Comparison of ENCODE assay signal across 16 cellular contexts in genomic region chr10:20267734-20268133, GRCh38.
A peak's percentile ranks its signal among the peaks of the same experiment; 100 is the strongest.
DNase-seq lines count a peak whose midpoint lies in the region; TF ChIP-seq lines count a peak whose summit lies in the region.
"Had no signal": no experiment of that assay in that cellular context is flagged by ENCODE, and none has a peak within 500 bp of the region (broad histone marks: within the 10 kb centered on the region; RNA-seq: fewer than 3 reads in every experiment).

No MANE protein-coding gene starts in this region.

- peaks cover 45% of the 10 kb centered on the region for H3K4me1 ChIP-seq in cardiac muscle cell (ENCODE audit: low read depth)
- no peaks in the 10 kb centered on the region for H3K4me1 ChIP-seq in right atrium auricular region
- H3K4me1 ChIP-seq in endodermal cell (ENCODE audit: control insufficient read depth, insufficient read depth, low read length) = peaks cover 13% of the 10 kb centered on the region
- peaks cover 49% of the 10 kb centered on the region for H3K4me1 ChIP-seq in parathyroid adenoma
- H3K4me1 ChIP-seq: BLaER1 had no signal

- TF ChIP-seq CTCF in cardiac muscle cell (IDR thresholded peaks at IDR 0.05; ENCODE audit: low read depth, low read length) (no peak), right atrium auricular region (IDR thresholded peaks at IDR 0.05) (no peak), endodermal cell (conservative IDR thresholded peaks at IDR 0.05) (no peak), parathyroid adenoma (IDR thresholded peaks at IDR 0.05) (no peak)

- H3K27ac ChIP-seq in cardiac muscle cell (peak overlapping the region; percentile 4), right atrium auricular region (no peak overlapping the region), endodermal cell (ENCODE audit: low read depth, low read length) (no peak overlapping the region), parathyroid adenoma (peak overlapping the region; percentile 40)
- H3K27ac ChIP-seq: BLaER1, GM23248 had no signal

- H3K27ac Mint-ChIP-seq in endodermal cell = peak overlapping the region; percentile 50
- H3K27ac Mint-ChIP-seq: CD14-positive monocyte; CD8-positive, alpha-beta T cell; IgD-negative memory B cell had no signal

- no peaks in the 10 kb centered on the region for H3K27me3 Mint-ChIP-seq in endodermal cell (ENCODE audit: insufficient read depth)
- H3K27me3 Mint-ChIP-seq: IgD-negative memory B cell had no signal

- peaks cover 9% of the 10 kb centered on the region for H3K9me3 Mint-ChIP-seq in endodermal cell

- DNase-seq in cardiac muscle cell (ENCODE audit: low read depth in 1 of 2, low spot score in 1 of 2) (peak in 1 of 2 donors; percentile 17), right atrium auricular region (ENCODE audit: low spot score) (no peak), SK-N-DZ (ENCODE audit: low spot score) (peak; percentile 77), endodermal cell (no peak), NCI-H510A (lab: John Stamatoyannopoulos, UW) (no peak), NCI-H2171 (lab: John Stamatoyannopoulos, UW) (no peak)
- DNase-seq in stimulated activated CD8-positive, alpha-beta memory T cell treated with anti-CD3 and anti-CD28 coated beads, Interleukin-4, amount 100 ng/mL, for 48 hours = no peak
- DNase-seq: 8988T; Calu3; CD8-positive, alpha-beta T cell; GM23248; HCEC 1CT had no signal

- H3K36me3 Mint-ChIP-seq in endodermal cell (ENCODE audit: low read depth) = peaks cover 3% of the 10 kb centered on the region
- H3K36me3 Mint-ChIP-seq: CD8-positive, alpha-beta T cell; IgD-negative memory B cell had no signal

- no peak overlapping the region for H3K4me2 ChIP-seq in parathyroid adenoma (ENCODE audit: low read length)
- H3K4me2 ChIP-seq: BLaER1 had no signal

- no peaks in the 10 kb centered on the region for H3K79me2 ChIP-seq in parathyroid adenoma

- no peaks in the 10 kb centered on the region for H3K36me3 ChIP-seq in cardiac muscle cell
- no peaks in the 10 kb centered on the region for H3K36me3 ChIP-seq in right atrium auricular region
- H3K36me3 ChIP-seq in endodermal cell (ENCODE audit: control insufficient read depth, insufficient read depth, low read length) = no peaks in the 10 kb centered on the region
- no peaks in the 10 kb centered on the region for H3K36me3 ChIP-seq in parathyroid adenoma (ENCODE audit: control insufficient read depth, insufficient read depth, low read length)
- H3K36me3 ChIP-seq: BLaER1 had no signal

- no peak overlapping the region for H2AFZ ChIP-seq in parathyroid adenoma
- H2AFZ ChIP-seq: GM23248 had no signal

- no peaks in the 10 kb centered on the region for H3K27me3 ChIP-seq in cardiac muscle cell
- no peaks in the 10 kb centered on the region for H3K27me3 ChIP-seq in right atrium auricular region
- no peaks in the 10 kb centered on the region for H3K27me3 ChIP-seq in endodermal cell (ENCODE audit: control insufficient read depth, insufficient read depth, low read length, poor library complexity, severe bottlenecking)
- H3K27me3 ChIP-seq in parathyroid adenoma (ENCODE audit: control insufficient read depth, insufficient read depth, low read length) = no peaks in the 10 kb centered on the region
- H3K27me3 ChIP-seq: BLaER1 had no signal

- no peak overlapping the region for H3K4me3 ChIP-seq in cardiac muscle cell
- no peak overlapping the region for H3K4me3 ChIP-seq in right atrium auricular region
- H3K4me3 ChIP-seq in endodermal cell (ENCODE audit: low read length) = no peak overlapping the region
- H3K4me3 ChIP-seq in parathyroid adenoma (ENCODE audit: low read depth, low read length) = no peak overlapping the region
- H3K4me3 ChIP-seq: BLaER1, GM23248 had no signal

- H3K9me3 ChIP-seq in cardiac muscle cell (ENCODE audit: low read depth) (no peaks in the 10 kb centered on the region), right atrium auricular region (no peaks in the 10 kb centered on the region), endodermal cell (ENCODE audit: control insufficient read depth, low read length) (peaks cover 5% of the 10 kb centered on the region), parathyroid adenoma (ENCODE audit: control insufficient read depth, low read length) (no peaks in the 10 kb centered on the region)

- H3K4me1 Mint-ChIP-seq in endodermal cell = peaks cover 24% of the 10 kb centered on the region
- H3K4me1 Mint-ChIP-seq: CD14-positive monocyte, IgD-negative memory B cell had no signal

- no peak overlapping the region for H3K9ac ChIP-seq in endodermal cell (ENCODE audit: extremely low read depth, low read length, poor library complexity, severe bottlenecking)
- H3K9ac ChIP-seq in parathyroid adenoma = no peak overlapping the region
- H3K9ac ChIP-seq: BLaER1, GM23248 had no signal

- H3K4me3 Mint-ChIP-seq in endodermal cell = no peak overlapping the region
- H3K4me3 Mint-ChIP-seq: CD14-positive monocyte; CD8-positive, alpha-beta T cell had no signal

Comparison
In these comparisons a context has a peak if more than half of its experiments do, and no peak if none do; other contexts are left out.
1. H3K27ac ChIP-seq: peak in cardiac muscle cell (single experiment) and parathyroid adenoma (single experiment); none in right atrium auricular region (0 of 2) and endodermal cell (single experiment).